13 cellular contexts compared by ENCODE assay signal in genomic region chr3:136546718-136547117, GRCh38.
DNase-seq lines count a peak whose midpoint lies in the region; ATAC-seq, FAIRE-seq and TF ChIP-seq lines count a peak whose summit lies in the region.
"Had no signal": no experiment of that assay in that cellular context is flagged by ENCODE, and none has a peak within 500 bp of the region (broad histone marks: within the 10 kb centered on the region; RNA-seq: fewer than 3 reads in every experiment).

No MANE protein-coding gene starts in this region.

- H3K27ac Mint-ChIP-seq in CD4-positive, alpha-beta T cell: peak overlapping the region; percentile 12
- peak overlapping the region in 4 of 6 donors; percentile 15 to 80 (median 30) for H3K27ac Mint-ChIP-seq in immature natural killer cell

- H3K27me3 ChIP-seq in CD4-positive, alpha-beta T cell (ENCODE audit: control insufficient read depth, insufficient read depth, low read length): no peaks in the 10 kb centered on the region
- H3K27me3 ChIP-seq in Peyer's patch: no peaks in the 10 kb centered on the region

- no peaks in the 10 kb centered on the region for H3K4me1 ChIP-seq in Peyer's patch

- POLR2A ChIA-PET in CD4-positive, alpha-beta T cell (lab: Charles Lee): interaction anchor here (0.7 kb wide), 1 partner anchor 205 kb away, joined by 3 read pairs; the partner anchor contains the start of gene STAG1

- peaks cover 45% of the 10 kb centered on the region for H3K4me1 Mint-ChIP-seq in CD4-positive, alpha-beta T cell (ENCODE audit: low read depth)
- H3K4me1 Mint-ChIP-seq in immature natural killer cell: peaks cover 26 to 33% of the 10 kb centered on the region in 2 donors

- no peaks in the 10 kb centered on the region for H3K9me3 ChIP-seq in CD4-positive, alpha-beta T cell (ENCODE audit: control insufficient read depth, low read length)
- H3K9me3 ChIP-seq in Peyer's patch: no peaks in the 10 kb centered on the region

- H3K36me3 Mint-ChIP-seq in CD4-positive, alpha-beta T cell (ENCODE audit: low read depth): peaks cover 47% of the 10 kb centered on the region
- H3K36me3 Mint-ChIP-seq in immature natural killer cell: peaks cover 0 to 10% (median 5%) of the 10 kb centered on the region in 3 donors

- H3K27me3 Mint-ChIP-seq in CD4-positive, alpha-beta T cell: no peaks in the 10 kb centered on the region
- H3K27me3 Mint-ChIP-seq in immature natural killer cell (ENCODE audit: low read depth in 3 of 3): peaks cover 0 to 11% (median 8%) of the 10 kb centered on the region in 3 donors
- H3K27me3 Mint-ChIP-seq: naive B cell had no signal

- no peaks in the 10 kb centered on the region for H3K36me3 ChIP-seq in Peyer's patch

- TF ChIP-seq POLR2A in Peyer's patch (IDR thresholded peaks at IDR 0.05): no peak

- H3K27ac ChIP-seq in CD4-positive, alpha-beta T cell (ENCODE audit: low read depth, low read length): no peak overlapping the region
- no peak overlapping the region for H3K27ac ChIP-seq in Peyer's patch

- TF ChIP-seq CTCF in CD4-positive, alpha-beta T cell (IDR thresholded peaks at IDR 0.05): no peak
- no peak for TF ChIP-seq CTCF in Peyer's patch (IDR thresholded peaks at IDR 0.05)

- peak; percentile 33 for FAIRE-seq in TTC549 (lab: Jason Lieb, UNC)

- H3K4me3 ChIP-seq in Peyer's patch: no peak overlapping the region

- H3K9me3 Mint-ChIP-seq in CD4-positive, alpha-beta T cell: no peaks in the 10 kb centered on the region
- no peaks in the 10 kb centered on the region for H3K9me3 Mint-ChIP-seq in immature natural killer cell
- H3K9me3 Mint-ChIP-seq: naive B cell had no signal

- intact Hi-C loops in CD4-positive, alpha-beta T cell (cut with DNase I, micrococcal nuclease): loop anchor here in 1 of 2 experiments (10.0 kb wide), 1 partner anchor 208 kb away; the partner anchor contains the start of gene STAG1

- DNase-seq in CD4-positive, alpha-beta T cell: no peak
- DNase-seq in immature natural killer cell (peak; percentile 4 to 30 (median 21)), amygdala (lab: John Stamatoyannopoulos, UW) (no peak), Peyer's patch (no peak), A172 (ENCODE audit: low spot score) (no peak)
- DNase-seq: foreskin melanocyte; naive B cell; stimulated activated CD4-positive, alpha-beta T cell treated with anti-CD3 and anti-CD28 coated beads, Interleukin-4, amount 100 ng/mL, for 1 hour; trophoblast cell had no signal

- no peak overlapping the region for H3K4me3 Mint-ChIP-seq in CD4-positive, alpha-beta T cell
- H3K4me3 Mint-ChIP-seq in immature natural killer cell: no peak overlapping the region
- H3K4me3 Mint-ChIP-seq: naive B cell had no signal

- CTCF ChIA-PET in CD4-positive, alpha-beta T cell (lab: Charles Lee): interaction anchor here (1.4 to 2.3 kb wide), 2 partner anchors 8 to 206 kb away, joined by 3 to 13 read pairs; partner anchors contain the start of gene STAG1

- ATAC-seq in CD4-positive, alpha-beta T cell (ENCODE audit: poor library complexity): peak; percentile 43
- peak; percentile 58 for ATAC-seq in HG03159 (IDR thresholded peaks at IDR 0.05; ENCODE audit: unreplicated experiment)
- no peak for ATAC-seq in GM19395 (IDR thresholded peaks at IDR 0.05; ENCODE audit: unreplicated experiment)
- ATAC-seq: Panc1 had no signal

Comparison
In these comparisons a context has a peak if more than half of its experiments do, and no peak if none do; other contexts are left out.
1. DNase-seq: peak in immature natural killer cell (3 of 3); none in CD4-positive, alpha-beta T cell (0 of 10), amygdala (0 of 56), Peyer's patch (0 of 3) and A172 (single experiment).